ENCODE assay signal across 2 cellular contexts in the genomic region with DNA sequence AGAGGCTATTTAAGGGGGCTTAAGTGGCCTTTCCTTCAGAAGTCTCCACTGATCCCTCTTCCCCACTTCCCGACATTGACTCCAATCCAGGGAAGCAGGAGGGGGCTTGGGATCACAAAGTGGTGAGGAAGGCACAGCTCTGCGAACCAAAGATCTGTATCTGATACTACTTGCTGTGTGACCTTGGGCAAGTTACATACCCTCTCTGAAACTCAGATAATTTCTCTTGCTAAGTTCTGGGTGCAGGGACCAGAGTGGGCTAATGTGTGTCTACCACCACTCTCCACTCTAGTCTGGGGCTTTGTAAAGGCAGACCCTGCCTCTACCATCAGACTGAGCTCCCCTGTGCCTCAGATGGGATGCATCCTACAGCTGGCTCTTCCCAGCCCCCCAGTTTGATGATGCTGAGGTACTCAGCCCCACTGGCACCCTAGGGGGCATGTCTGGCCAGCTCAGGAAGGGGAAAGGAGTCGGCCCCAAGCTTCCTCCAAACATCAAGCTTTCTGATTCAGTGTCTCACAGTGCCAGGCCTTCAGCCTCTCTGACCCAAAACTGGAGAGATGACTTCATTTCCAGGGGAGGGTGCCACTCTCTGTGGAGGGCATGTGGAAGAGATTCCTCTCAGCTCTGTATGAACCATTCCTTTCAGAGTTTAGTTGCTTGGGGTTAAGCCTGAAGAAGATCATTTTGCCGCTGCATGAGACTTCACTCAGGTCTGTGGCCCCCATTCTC.
A peak's percentile ranks its signal among the peaks of the same experiment; 100 is the strongest.
TF ChIP-seq lines count a peak whose summit lies in the region.

No MANE protein-coding gene starts in this region.

TF ChIP-seq in A549, 52 proteins besides CTCF, POLR2A, EP300 and RAD21:
- TF ChIP-seq ZSCAN20 (CRISPR knock-in tag; IDR thresholded peaks at IDR 0.05) (no peak), ZFP36 (IDR thresholded peaks at IDR 0.05; ENCODE audit: borderline replicate concordance, partially characterized antibody) (peak; percentile 52), RARB (CRISPR knock-in tag; IDR thresholded peaks at IDR 0.05) (no peak), BHLHE40 (IDR thresholded peaks at IDR 0.05; ENCODE audit: low read depth, low read length) (no peak), MAZ (IDR thresholded peaks at IDR 0.05; ENCODE audit: borderline replicate concordance, low read depth, low read length) (no peak), POLR2AphosphoS2 (conservative IDR thresholded peaks at IDR 0.05; ENCODE audit: low read length) (no peak), KDM1A (IDR thresholded peaks at IDR 0.05; ENCODE audit: low read depth) (peak; percentile 60; the same call in 1 of the 2 replicates), NPAS2 (CRISPR knock-in tag; IDR thresholded peaks at IDR 0.05; ENCODE audit: borderline replicate concordance) (no peak), SMC3 (IDR thresholded peaks at IDR 0.05) (no peak), NR3C1 (IDR thresholded peaks at IDR 0.05) (no peak), FOXS1 (CRISPR knock-in tag; IDR thresholded peaks at IDR 0.05) (no peak), TP53 (CRISPR knock-in tag; IDR thresholded peaks at IDR 0.05) (no peak), CBX2 (IDR thresholded peaks at IDR 0.05; ENCODE audit: borderline replicate concordance, low read depth) (no peak)
- TF ChIP-seq, protein P1, sequence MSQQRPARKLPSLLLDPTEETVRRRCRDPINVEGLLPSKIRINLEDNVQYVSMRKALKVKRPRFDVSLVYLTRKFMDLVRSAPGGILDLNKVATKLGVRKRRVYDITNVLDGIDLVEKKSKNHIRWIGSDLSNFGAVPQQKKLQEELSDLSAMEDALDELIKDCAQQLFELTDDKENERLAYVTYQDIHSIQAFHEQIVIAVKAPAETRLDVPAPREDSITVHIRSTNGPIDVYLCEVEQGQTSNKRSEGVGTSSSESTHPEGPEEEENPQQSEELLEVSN (IDR thresholded peaks at IDR 0.05; ENCODE audit: borderline replicate concordance, low read depth) = no peak
TF ChIP-seq in A549: peak in this region for 2.

TF ChIP-seq in K562, 482 proteins besides CTCF, POLR2A, EP300 and RAD21:
- TF ChIP-seq ZFP36 (IDR thresholded peaks at IDR 0.05; ENCODE audit: low read depth, low read length, partially characterized antibody) (peak; percentile 62), BCOR (IDR thresholded peaks at IDR 0.05) (peak; percentile 59; the same call in 1 of the 2 replicates), MYBL2 (IDR thresholded peaks at IDR 0.05; ENCODE audit: low read depth) (no peak), MYBL2 (CRISPR knock-in tag; IDR thresholded peaks at IDR 0.05; ENCODE audit: borderline replicate concordance) (no peak), RBM25 (IDR thresholded peaks at IDR 0.05; ENCODE audit: low read depth, low read length, severe bottlenecking) (peak; percentile 77), BRCA1 (IDR thresholded peaks at IDR 0.05) (no peak), BRCA1 (CRISPR knock-in tag; IDR thresholded peaks at IDR 0.05) (no peak), KDM1A (IDR thresholded peaks at IDR 0.05) (peak in 1 of 2 experiments; percentile 35; a peak in 1 of 4 replicates)
- TF ChIP-seq, protein P2, sequence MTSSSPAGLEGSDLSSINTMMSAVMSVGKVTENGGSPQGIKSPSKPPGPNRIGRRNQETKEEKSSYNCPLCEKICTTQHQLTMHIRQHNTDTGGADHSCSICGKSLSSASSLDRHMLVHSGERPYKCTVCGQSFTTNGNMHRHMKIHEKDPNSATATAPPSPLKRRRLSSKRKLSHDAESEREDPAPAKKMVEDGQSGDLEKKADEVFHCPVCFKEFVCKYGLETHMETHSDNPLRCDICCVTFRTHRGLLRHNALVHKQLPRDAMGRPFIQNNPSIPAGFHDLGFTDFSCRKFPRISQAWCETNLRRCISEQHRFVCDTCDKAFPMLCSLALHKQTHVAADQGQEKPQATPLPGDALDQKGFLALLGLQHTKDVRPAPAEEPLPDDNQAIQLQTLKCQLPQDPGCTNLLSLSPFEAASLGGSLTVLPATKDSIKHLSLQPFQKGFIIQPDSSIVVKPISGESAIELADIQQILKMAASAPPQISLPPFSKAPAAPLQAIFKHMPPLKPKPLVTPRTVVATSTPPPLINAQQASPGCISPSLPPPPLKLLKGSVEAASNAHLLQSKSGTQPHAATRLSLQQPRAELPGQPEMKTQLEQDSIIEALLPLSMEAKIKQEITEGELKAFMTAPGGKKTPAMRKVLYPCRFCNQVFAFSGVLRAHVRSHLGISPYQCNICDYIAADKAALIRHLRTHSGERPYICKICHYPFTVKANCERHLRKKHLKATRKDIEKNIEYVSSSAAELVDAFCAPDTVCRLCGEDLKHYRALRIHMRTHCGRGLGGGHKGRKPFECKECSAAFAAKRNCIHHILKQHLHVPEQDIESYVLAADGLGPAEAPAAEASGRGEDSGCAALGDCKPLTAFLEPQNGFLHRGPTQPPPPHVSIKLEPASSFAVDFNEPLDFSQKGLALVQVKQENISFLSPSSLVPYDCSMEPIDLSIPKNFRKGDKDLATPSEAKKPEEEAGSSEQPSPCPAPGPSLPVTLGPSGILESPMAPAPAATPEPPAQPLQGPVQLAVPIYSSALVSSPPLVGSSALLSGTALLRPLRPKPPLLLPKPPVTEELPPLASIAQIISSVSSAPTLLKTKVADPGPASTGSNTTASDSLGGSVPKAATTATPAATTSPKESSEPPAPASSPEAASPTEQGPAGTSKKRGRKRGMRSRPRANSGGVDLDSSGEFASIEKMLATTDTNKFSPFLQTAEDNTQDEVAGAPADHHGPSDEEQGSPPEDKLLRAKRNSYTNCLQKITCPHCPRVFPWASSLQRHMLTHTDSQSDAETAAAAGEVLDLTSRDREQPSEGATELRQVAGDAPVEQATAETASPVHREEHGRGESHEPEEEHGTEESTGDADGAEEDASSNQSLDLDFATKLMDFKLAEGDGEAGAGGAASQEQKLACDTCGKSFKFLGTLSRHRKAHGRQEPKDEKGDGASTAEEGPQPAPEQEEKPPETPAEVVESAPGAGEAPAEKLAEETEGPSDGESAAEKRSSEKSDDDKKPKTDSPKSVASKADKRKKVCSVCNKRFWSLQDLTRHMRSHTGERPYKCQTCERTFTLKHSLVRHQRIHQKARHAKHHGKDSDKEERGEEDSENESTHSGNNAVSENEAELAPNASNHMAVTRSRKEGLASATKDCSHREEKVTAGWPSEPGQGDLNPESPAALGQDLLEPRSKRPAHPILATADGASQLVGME (CRISPR knock-in tag; IDR thresholded peaks at IDR 0.05) = no peak
